In the genomic region with DNA sequence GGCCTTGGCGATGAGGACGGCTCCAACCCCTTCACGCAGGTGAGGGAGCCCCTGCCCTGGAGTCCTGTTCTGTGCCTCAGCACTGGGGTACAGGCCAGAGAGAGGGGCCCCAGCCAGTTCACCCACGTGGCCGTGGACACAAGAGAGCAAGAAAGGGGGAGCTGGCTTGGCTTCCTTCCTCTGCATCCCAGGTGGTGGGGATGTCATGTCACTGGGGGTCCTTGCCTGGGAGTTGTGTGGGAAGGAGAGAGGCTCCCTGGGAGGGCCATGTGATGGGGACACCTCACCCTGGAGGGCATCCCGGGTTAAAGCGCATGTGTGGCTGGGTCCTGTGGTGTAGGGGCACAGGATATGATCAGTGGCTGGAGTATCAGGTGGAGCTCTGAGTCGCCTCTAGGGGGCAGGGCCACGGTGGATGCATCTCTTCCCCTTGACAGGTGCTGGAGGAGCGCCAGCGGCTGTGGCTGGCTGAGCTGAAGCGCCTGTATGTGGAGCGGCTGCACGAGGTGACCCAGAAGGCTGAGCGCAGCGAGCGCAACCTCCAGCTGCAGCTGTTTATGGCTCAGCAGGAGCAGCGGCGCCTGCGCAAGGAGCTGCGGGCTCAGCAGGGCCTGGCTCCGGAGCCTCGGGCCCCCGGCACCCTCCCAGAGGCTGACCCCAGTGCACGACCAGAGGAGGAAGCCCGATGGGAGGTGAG, we compare ENCODE assay signal across 1 cellular context.
A peak's percentile ranks its signal among the peaks of the same experiment; 100 is the strongest.
TF ChIP-seq lines count a peak whose summit lies in the region.

No MANE protein-coding gene starts in this region.

TF ChIP-seq in K562, 482 proteins besides CTCF, POLR2A, EP300 and RAD21 (continued from another document and continues in another):
- TF ChIP-seq MED1 (CRISPR knock-in tag; IDR thresholded peaks at IDR 0.05; ENCODE audit: borderline replicate concordance) (no peak), SETDB1 (IDR thresholded peaks at IDR 0.05; ENCODE audit: low read length) (no peak), SMC3 (conservative IDR thresholded peaks at IDR 0.05; ENCODE audit: insufficient read depth, low read depth, low read length) (0 out of 2 replicates have a peak, but pooled peaks have one; percentile 15), BMI1 (IDR thresholded peaks at IDR 0.05; ENCODE audit: low read length) (no peak), JUND (IDR thresholded peaks at IDR 0.05; ENCODE audit: borderline replicate concordance, low read depth, low read length) (peak; percentile 50), JUND (tag; IDR thresholded peaks at IDR 0.05; ENCODE audit: borderline replicate concordance, low read depth, low read length) (no peak; the same call in 2 of the 3 replicates), IFI16 (CRISPR knock-in tag; IDR thresholded peaks at IDR 0.05) (no peak), ILF3 (IDR thresholded peaks at IDR 0.05; ENCODE audit: borderline replicate concordance) (no peak), SPI1 (IDR thresholded peaks at IDR 0.05; ENCODE audit: borderline replicate concordance, low read depth, low read length) (no peak), BRD9 (IDR thresholded peaks at IDR 0.05; ENCODE audit: low read depth, partially characterized antibody) (no peak), RBFOX2 (IDR thresholded peaks at IDR 0.05; ENCODE audit: low read depth, low read length) (0 out of 2 replicates have a peak, but pooled peaks have one; percentile 24), ZZZ3 (IDR thresholded peaks at IDR 0.05) (no peak), MEF2A (IDR thresholded peaks at IDR 0.05; ENCODE audit: control insufficient read depth, low read depth, low read length) (no peak), GTF2F1 (IDR thresholded peaks at IDR 0.05; ENCODE audit: low read depth, low read length) (no peak), BACH1 (tag; IDR thresholded peaks at IDR 0.05) (no peak), MYC (IDR thresholded peaks at IDR 0.05; ENCODE audit: low read depth, low read length) (peak; percentile 77), MYC (CRISPR knock-in tag; IDR thresholded peaks at IDR 0.05; ENCODE audit: borderline replicate concordance, low read depth) (no peak), ZNF778 (CRISPR knock-in tag; IDR thresholded peaks at IDR 0.05) (no peak), CBX3 (IDR thresholded peaks at IDR 0.05; ENCODE audit: borderline replicate concordance in 1 of 2, low read length in 2 of 2) (0 out of 3 replicates have a peak, but pooled peaks of 1 of the 2 experiments have one; percentile 58), FOXA3 (CRISPR knock-in tag; conservative IDR thresholded peaks at IDR 0.05 in 1 of 2, IDR thresholded peaks at IDR 0.05 in 1 of 2) (peak in 1 of 2 experiments; percentile 45; a peak in 1 of 4 replicates), SMARCE1 (IDR thresholded peaks at IDR 0.05) (no peak), XRCC5 (IDR thresholded peaks at IDR 0.05; ENCODE audit: low read depth, low read length) (0 out of 2 replicates have a peak, but pooled peaks have one; percentile 62), DACH1 (IDR thresholded peaks at IDR 0.05; ENCODE audit: partially characterized antibody) (peak; percentile 53), POLR2H (tag; IDR thresholded peaks at IDR 0.05; ENCODE audit: low read depth) (no peak), KDM5B (IDR thresholded peaks at IDR 0.05; ENCODE audit: insufficient replicate concordance, low read depth, low read length) (peak; percentile 37)
- TF ChIP-seq, protein P1, sequence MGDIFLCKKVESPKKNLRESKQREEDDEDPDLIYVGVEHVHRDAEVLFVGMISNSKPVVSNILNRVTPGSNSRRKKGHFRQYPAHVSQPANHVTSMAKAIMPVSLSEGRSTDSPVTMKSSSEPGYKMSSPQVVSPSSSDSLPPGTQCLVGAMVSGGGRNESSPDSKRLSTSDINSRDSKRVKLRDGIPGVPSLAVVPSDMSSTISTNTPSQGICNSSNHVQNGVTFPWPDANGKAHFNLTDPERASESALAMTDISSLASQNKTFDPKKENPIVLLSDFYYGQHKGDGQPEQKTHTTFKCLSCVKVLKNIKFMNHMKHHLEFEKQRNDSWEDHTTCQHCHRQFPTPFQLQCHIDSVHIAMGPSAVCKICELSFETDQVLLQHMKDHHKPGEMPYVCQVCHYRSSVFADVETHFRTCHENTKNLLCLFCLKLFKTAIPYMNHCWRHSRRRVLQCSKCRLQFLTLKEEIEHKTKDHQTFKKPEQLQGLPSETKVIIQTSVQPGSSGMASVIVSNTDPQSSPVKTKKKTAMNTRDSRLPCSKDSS (IDR thresholded peaks at IDR 0.05; ENCODE audit: low read depth, partially characterized antibody): no peak
- TF ChIP-seq, protein P2, sequence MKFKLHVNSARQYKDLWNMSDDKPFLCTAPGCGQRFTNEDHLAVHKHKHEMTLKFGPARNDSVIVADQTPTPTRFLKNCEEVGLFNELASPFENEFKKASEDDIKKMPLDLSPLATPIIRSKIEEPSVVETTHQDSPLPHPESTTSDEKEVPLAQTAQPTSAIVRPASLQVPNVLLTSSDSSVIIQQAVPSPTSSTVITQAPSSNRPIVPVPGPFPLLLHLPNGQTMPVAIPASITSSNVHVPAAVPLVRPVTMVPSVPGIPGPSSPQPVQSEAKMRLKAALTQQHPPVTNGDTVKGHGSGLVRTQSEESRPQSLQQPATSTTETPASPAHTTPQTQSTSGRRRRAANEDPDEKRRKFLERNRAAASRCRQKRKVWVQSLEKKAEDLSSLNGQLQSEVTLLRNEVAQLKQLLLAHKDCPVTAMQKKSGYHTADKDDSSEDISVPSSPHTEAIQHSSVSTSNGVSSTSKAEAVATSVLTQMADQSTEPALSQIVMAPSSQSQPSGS (CRISPR knock-in tag; IDR thresholded peaks at IDR 0.05): no peak
- TF ChIP-seq, protein P3, sequence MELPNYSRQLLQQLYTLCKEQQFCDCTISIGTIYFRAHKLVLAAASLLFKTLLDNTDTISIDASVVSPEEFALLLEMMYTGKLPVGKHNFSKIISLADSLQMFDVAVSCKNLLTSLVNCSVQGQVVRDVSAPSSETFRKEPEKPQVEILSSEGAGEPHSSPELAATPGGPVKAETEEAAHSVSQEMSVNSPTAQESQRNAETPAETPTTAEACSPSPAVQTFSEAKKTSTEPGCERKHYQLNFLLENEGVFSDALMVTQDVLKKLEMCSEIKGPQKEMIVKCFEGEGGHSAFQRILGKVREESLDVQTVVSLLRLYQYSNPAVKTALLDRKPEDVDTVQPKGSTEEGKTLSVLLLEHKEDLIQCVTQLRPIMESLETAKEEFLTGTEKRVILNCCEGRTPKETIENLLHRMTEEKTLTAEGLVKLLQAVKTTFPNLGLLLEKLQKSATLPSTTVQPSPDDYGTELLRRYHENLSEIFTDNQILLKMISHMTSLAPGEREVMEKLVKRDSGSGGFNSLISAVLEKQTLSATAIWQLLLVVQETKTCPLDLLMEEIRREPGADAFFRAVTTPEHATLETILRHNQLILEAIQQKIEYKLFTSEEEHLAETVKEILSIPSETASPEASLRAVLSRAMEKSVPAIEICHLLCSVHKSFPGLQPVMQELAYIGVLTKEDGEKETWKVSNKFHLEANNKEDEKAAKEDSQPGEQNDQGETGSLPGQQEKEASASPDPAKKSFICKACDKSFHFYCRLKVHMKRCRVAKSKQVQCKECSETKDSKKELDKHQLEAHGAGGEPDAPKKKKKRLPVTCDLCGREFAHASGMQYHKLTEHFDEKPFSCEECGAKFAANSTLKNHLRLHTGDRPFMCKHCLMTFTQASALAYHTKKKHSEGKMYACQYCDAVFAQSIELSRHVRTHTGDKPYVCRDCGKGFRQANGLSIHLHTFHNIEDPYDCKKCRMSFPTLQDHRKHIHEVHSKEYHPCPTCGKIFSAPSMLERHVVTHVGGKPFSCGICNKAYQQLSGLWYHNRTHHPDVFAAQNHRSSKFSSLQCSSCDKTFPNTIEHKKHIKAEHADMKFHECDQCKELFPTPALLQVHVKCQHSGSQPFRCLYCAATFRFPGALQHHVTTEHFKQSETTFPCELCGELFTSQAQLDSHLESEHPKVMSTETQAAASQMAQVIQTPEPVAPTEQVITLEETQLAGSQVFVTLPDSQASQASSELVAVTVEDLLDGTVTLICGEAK (IDR thresholded peaks at IDR 0.05): no peak
- TF ChIP-seq, protein P3 (CRISPR knock-in tag; IDR thresholded peaks at IDR 0.05): no peak
- TF ChIP-seq, protein P4, sequence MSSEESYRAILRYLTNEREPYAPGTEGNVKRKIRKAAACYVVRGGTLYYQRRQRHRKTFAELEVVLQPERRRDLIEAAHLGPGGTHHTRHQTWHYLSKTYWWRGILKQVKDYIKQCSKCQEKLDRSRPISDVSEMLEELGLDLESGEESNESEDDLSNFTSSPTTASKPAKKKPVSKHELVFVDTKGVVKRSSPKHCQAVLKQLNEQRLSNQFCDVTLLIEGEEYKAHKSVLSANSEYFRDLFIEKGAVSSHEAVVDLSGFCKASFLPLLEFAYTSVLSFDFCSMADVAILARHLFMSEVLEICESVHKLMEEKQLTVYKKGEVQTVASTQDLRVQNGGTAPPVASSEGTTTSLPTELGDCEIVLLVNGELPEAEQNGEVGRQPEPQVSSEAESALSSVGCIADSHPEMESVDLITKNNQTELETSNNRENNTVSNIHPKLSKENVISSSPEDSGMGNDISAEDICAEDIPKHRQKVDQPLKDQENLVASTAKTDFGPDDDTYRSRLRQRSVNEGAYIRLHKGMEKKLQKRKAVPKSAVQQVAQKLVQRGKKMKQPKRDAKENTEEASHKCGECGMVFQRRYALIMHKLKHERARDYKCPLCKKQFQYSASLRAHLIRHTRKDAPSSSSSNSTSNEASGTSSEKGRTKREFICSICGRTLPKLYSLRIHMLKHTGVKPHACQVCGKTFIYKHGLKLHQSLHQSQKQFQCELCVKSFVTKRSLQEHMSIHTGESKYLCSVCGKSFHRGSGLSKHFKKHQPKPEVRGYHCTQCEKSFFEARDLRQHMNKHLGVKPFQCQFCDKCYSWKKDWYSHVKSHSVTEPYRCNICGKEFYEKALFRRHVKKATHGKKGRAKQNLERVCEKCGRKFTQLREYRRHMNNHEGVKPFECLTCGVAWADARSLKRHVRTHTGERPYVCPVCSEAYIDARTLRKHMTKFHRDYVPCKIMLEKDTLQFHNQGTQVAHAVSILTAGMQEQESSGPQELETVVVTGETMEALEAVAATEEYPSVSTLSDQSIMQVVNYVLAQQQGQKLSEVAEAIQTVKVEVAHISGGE (CRISPR knock-in tag; IDR thresholded peaks at IDR 0.05): no peak
- TF ChIP-seq, protein P5, sequence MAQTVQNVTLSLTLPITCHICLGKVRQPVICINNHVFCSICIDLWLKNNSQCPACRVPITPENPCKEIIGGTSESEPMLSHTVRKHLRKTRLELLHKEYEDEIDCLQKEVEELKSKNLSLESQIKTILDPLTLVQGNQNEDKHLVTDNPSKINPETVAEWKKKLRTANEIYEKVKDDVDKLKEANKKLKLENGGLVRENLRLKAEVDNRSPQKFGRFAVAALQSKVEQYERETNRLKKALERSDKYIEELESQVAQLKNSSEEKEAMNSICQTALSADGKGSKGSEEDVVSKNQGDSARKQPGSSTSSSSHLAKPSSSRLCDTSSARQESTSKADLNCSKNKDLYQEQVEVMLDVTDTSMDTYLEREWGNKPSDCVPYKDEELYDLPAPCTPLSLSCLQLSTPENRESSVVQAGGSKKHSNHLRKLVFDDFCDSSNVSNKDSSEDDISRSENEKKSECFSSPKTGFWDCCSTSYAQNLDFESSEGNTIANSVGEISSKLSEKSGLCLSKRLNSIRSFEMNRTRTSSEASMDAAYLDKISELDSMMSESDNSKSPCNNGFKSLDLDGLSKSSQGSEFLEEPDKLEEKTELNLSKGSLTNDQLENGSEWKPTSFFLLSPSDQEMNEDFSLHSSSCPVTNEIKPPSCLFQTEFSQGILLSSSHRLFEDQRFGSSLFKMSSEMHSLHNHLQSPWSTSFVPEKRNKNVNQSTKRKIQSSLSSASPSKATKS (CRISPR knock-in tag; IDR thresholded peaks at IDR 0.05): no peak
